12 cellular contexts compared by ENCODE assay signal in the genomic region with DNA sequence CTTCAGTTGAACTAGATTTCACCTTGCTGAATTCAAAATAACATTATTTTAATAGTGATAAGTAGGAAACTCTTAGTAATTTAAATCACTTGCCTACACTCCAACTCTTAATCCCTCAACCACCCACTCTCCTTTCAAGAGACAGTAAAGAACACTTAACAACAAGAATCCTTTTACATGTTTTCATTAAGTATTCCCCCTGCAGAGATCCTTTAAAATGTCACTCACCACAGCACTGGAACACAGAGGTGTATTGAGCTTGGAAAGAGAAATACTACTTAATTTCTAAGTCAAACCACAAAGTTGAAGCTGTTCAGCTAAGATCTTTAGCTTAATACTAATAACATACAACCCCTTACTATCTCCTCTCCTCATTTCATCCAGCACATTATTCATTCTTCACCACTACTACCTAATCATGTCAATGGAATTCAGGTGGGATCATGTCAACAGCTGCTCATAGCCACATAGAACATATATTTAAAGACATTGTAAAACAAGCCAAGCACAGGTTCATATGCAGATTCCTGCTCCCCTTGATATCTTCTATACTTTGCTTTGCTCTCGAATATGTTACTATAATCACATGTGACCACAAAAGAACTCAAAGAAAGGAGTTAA.
"Had no signal": no experiment of that assay in that cellular context is flagged by ENCODE, and none has a peak within 500 bp of the region (broad histone marks: within the 10 kb centered on the region; RNA-seq: fewer than 3 reads in every experiment).

No MANE protein-coding gene starts in this region.

- DNase-seq: activated naive CD4-positive, alpha-beta T cell treated with anti-CD3 and anti-CD28 coated beads, Interleukin-2, amount 10 ng/mL, durations not matched to agents 7 days and 5 days; effector memory CD8-positive, alpha-beta T cell; glutamatergic neuron; left ventricle myocardium inferior; mesenchymal stem cell; stimulated activated CD4-positive, alpha-beta T cell treated with anti-CD3 and anti-CD28 coated beads, Interleukin-4, amount 100 ng/mL, for 1 hour; stimulated activated CD8-positive, alpha-beta memory T cell treated with anti-CD3 and anti-CD28 coated beads, Interleukin-4, amount 100 ng/mL, for 48 hours; stomach had no signal

- H3K4me3 Mint-ChIP-seq: activated naive CD4-positive, alpha-beta T cell treated with anti-CD3 and anti-CD28 coated beads, Interleukin-2, amount 10 ng/mL, durations not matched to agents 7 days and 5 days; effector memory CD8-positive, alpha-beta T cell; neural crest cell had no signal

- H3K27ac ChIP-seq: left ventricle myocardium inferior, stomach, thoracic aorta had no signal

- H3K36me3 ChIP-seq: left ventricle myocardium inferior, stomach, thoracic aorta had no signal

- H3K9me3 Mint-ChIP-seq: activated naive CD4-positive, alpha-beta T cell treated with anti-CD3 and anti-CD28 coated beads, Interleukin-2, amount 10 ng/mL, durations not matched to agents 7 days and 5 days; activated T-helper 2 cell treated with anti-CD3 and anti-CD28 coated beads, Interferon-gamma antibody, Interleukin-2, Interleukin-4, amounts not matched to agents 10 μg/mL and 5 μg/mL and 100 μg/mL, durations not matched to agents 14 hours and 24 hours and 36 hours; effector memory CD8-positive, alpha-beta T cell; neural crest cell had no signal

- H3K9me3 ChIP-seq: left ventricle myocardium inferior, stomach, thoracic aorta had no signal

- H3K4me1 ChIP-seq: left ventricle myocardium inferior, stomach had no signal

- H3K27ac Mint-ChIP-seq: activated naive CD4-positive, alpha-beta T cell treated with anti-CD3 and anti-CD28 coated beads, Interleukin-2, amount 10 ng/mL, durations not matched to agents 7 days and 5 days; activated T-helper 2 cell treated with anti-CD3 and anti-CD28 coated beads, Interferon-gamma antibody, Interleukin-2, Interleukin-4, amounts not matched to agents 10 μg/mL and 5 μg/mL and 100 μg/mL, durations not matched to agents 14 hours and 24 hours and 36 hours; effector memory CD8-positive, alpha-beta T cell had no signal

- H3K4me3 ChIP-seq: left ventricle myocardium inferior, stomach, thoracic aorta had no signal

- H3K27me3 ChIP-seq: stomach had no signal

- H3K36me3 Mint-ChIP-seq: activated naive CD4-positive, alpha-beta T cell treated with anti-CD3 and anti-CD28 coated beads, Interleukin-2, amount 10 ng/mL, durations not matched to agents 7 days and 5 days had no signal

- H3K4me1 Mint-ChIP-seq: activated naive CD4-positive, alpha-beta T cell treated with anti-CD3 and anti-CD28 coated beads, Interleukin-2, amount 10 ng/mL, durations not matched to agents 7 days and 5 days; neural crest cell had no signal

- ATAC-seq: activated CD4-positive, CD25-positive, alpha-beta regulatory T cell treated with anti-CD3 and anti-CD28 coated beads, Interleukin-2, amount 50 U/mL, for 24 hours; effector memory CD8-positive, alpha-beta T cell had no signal

- H3K27me3 Mint-ChIP-seq: activated naive CD4-positive, alpha-beta T cell treated with anti-CD3 and anti-CD28 coated beads, Interleukin-2, amount 10 ng/mL, durations not matched to agents 7 days and 5 days; effector memory CD8-positive, alpha-beta T cell had no signal
